13 cellular contexts compared by ENCODE assay signal in the genomic region with DNA sequence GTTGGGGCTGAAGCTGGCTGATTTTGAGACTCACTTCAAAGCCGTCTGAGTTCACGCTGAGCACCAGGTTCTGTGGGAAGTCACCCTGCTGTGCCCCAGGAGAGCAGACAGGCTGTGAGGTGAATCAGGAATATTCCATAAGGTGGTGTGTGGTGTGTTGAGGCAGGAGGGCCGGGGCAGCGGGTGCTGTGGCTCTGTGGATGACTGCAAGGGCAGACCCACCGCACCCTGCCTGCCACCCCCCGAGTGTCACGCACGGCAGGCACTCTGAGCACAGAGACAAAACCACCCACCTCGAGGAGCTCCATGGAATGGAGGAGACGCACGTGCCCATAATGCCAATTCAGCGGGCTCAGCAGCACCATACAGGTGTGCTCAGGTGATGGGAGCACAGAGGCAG.
A peak's percentile ranks its signal among the peaks of the same experiment; 100 is the strongest.
DNase-seq lines count a peak whose midpoint lies in the region; ATAC-seq and TF ChIP-seq lines count a peak whose summit lies in the region.
"Had no signal": no experiment of that assay in that cellular context is flagged by ENCODE, and none has a peak within 500 bp of the region (broad histone marks: within the 10 kb centered on the region; RNA-seq: fewer than 3 reads in every experiment).

No MANE protein-coding gene starts in this region.

- H3K4me1 Mint-ChIP-seq in T-helper 17 cell (peaks cover 4% of the 10 kb centered on the region), glutamatergic neuron (ENCODE audit: low read depth, unreplicated experiment) (peaks cover 33% of the 10 kb centered on the region)
- H3K4me1 Mint-ChIP-seq: CD4-positive, alpha-beta memory T cell had no signal

- H3K9me3 Mint-ChIP-seq in glutamatergic neuron (ENCODE audit: unreplicated experiment) = peaks cover 16% of the 10 kb centered on the region
- H3K9me3 Mint-ChIP-seq: CD4-positive, alpha-beta memory T cell had no signal

- no peaks in the 10 kb centered on the region for H3K9me3 ChIP-seq in T-helper 17 cell (ENCODE audit: control insufficient read depth, low read length, poor library complexity, severe bottlenecking)
- H3K9me3 ChIP-seq: A549, BE2C had no signal

- DNase-seq in T-helper 17 cell = no peak
- no peak for DNase-seq in glutamatergic neuron
- peak; percentile 84 for DNase-seq in mesenteric fat pad (ENCODE audit: low spot score)
- DNase-seq in T-helper 1 cell = no peak
- no peak for DNase-seq in DMS79 treated with DMSO at 0.1 percent for 48 hours (lab: John Stamatoyannopoulos, UW)
- DNase-seq: BE2C; CD4-positive, alpha-beta memory T cell; DMS79; EL; H9 had no signal

- no peak overlapping the region for H3K27ac Mint-ChIP-seq in T-helper 17 cell
- H3K27ac Mint-ChIP-seq in glutamatergic neuron (ENCODE audit: unreplicated experiment) = peak overlapping the region; percentile 20
- H3K27ac Mint-ChIP-seq: GM23338 had no signal

- ATAC-seq in T-helper 17 cell = no peak
- no peak for ATAC-seq in HG02610 (IDR thresholded peaks at IDR 0.05; ENCODE audit: unreplicated experiment)
- ATAC-seq: A549, GM23338 had no signal

- no peak for TF ChIP-seq CTCF in glutamatergic neuron (IDR thresholded peaks at IDR 0.05; ENCODE audit: partially characterized antibody, unreplicated experiment)

- H3K27me3 Mint-ChIP-seq in T-helper 17 cell (peaks cover 57% of the 10 kb centered on the region), glutamatergic neuron (ENCODE audit: unreplicated experiment) (peaks cover 8% of the 10 kb centered on the region)

- peak overlapping the region; percentile 25 for H3K4me3 Mint-ChIP-seq in T-helper 17 cell
- H3K4me3 Mint-ChIP-seq in glutamatergic neuron (ENCODE audit: unreplicated experiment) = no peak overlapping the region
- H3K4me3 Mint-ChIP-seq: CD4-positive, alpha-beta memory T cell; GM23338; H9 had no signal

- H3K36me3 Mint-ChIP-seq in T-helper 17 cell (ENCODE audit: low read depth) (no peaks in the 10 kb centered on the region), glutamatergic neuron (ENCODE audit: unreplicated experiment) (peaks cover 4% of the 10 kb centered on the region)
- H3K36me3 Mint-ChIP-seq: CD4-positive, alpha-beta memory T cell had no signal
